ENCODE assay signal across 8 cellular contexts in the genomic region with DNA sequence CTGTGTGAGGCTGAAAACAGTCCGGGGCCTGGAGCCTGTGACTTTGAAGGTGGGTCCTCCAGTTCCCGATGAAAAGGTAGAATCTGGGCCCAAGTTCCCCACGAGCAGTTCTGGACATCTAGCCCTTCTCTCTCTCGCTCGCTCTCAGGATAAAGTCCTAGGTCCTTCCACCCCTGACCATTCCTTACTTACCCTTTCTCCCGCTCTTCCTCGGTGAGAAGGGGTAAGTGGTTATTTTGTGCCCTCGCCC. TPM values are rescaled to one million over a fixed set of nuclear protein-coding genes. Genes with fewer than 3 reads are reported as not detected.
DNase-seq lines count a peak whose midpoint lies in the region; ATAC-seq and TF ChIP-seq lines count a peak whose summit lies in the region.

No MANE protein-coding gene starts in this region.

- H3K27ac ChIP-seq in SK-N-MC (no peak overlapping the region), fibroblast of lung (ENCODE audit: insufficient read depth, low read length) (peak overlapping the region; percentile 59), rectal smooth muscle tissue (ENCODE audit: low read depth, low read length) (peak overlapping the region; percentile 85)

- TF ChIP-seq CTCF in fibroblast of lung (conservative IDR thresholded peaks at IDR 0.05 in 1 of 2, IDR thresholded peaks at IDR 0.05 in 1 of 2; ENCODE audit: low read depth in 1 of 2, low read length in 2 of 2): no peak

- peak; percentile 3 for ATAC-seq in GM19438 (IDR thresholded peaks at IDR 0.05; ENCODE audit: low read depth, unreplicated experiment)
- no peak for ATAC-seq in GM21360 (IDR thresholded peaks at IDR 0.05; ENCODE audit: unreplicated experiment)
- no peak for ATAC-seq in GM21447 (IDR thresholded peaks at IDR 0.05; ENCODE audit: unreplicated experiment)
- ATAC-seq in GM18861 (IDR thresholded peaks at IDR 0.05; ENCODE audit: unreplicated experiment): no peak

- H3K9ac ChIP-seq in SK-N-MC (ENCODE audit: insufficient read length): peak overlapping the region; percentile 69
- peak overlapping the region; percentile 74 for H3K9ac ChIP-seq in fibroblast of lung (ENCODE audit: insufficient read depth, low read length)
- H3K9ac ChIP-seq in rectal smooth muscle tissue (ENCODE audit: low read length): peak overlapping the region; percentile 82

- no peaks in the 10 kb centered on the region for H3K27me3 ChIP-seq in fibroblast of lung (ENCODE audit: control insufficient read depth, insufficient read depth, low read length)
- no peaks in the 10 kb centered on the region for H3K27me3 ChIP-seq in rectal smooth muscle tissue (ENCODE audit: control insufficient read depth, insufficient read depth, low read length)

- peak overlapping the region; percentile 81 for H2AFZ ChIP-seq in fibroblast of lung (ENCODE audit: low read length)

- H3K4me2 ChIP-seq in fibroblast of lung (ENCODE audit: extremely low read depth, insufficient read depth, low read length): peak overlapping the region; percentile 97

- no peaks in the 10 kb centered on the region for H3K79me2 ChIP-seq in fibroblast of lung (ENCODE audit: control insufficient read depth, insufficient read depth, low read length)

- DNase-seq in SK-N-MC (ENCODE audit: low read depth, low spot score) (no peak), fibroblast of lung (ENCODE audit: low read depth in 2 of 2) (peak in 1 of 2 donors; percentile 2), ureter (ENCODE audit: low spot score) (no peak)

- H3K4me1 ChIP-seq in fibroblast of lung (ENCODE audit: control insufficient read depth, extremely low read depth, insufficient read depth, low read length): peaks cover 5% of the 10 kb centered on the region
- peaks cover 3% of the 10 kb centered on the region for H3K4me1 ChIP-seq in rectal smooth muscle tissue (ENCODE audit: control insufficient read depth, insufficient read depth, low read length)

- H4K20me1 ChIP-seq in fibroblast of lung (ENCODE audit: control insufficient read depth, extremely low read depth, insufficient read depth, low read length): no peaks in the 10 kb centered on the region

- H3K36me3 ChIP-seq in SK-N-MC (ENCODE audit: insufficient read depth, low read length): peaks cover 9% of the 10 kb centered on the region; the same call in 1 of the 2 replicates
- H3K36me3 ChIP-seq in fibroblast of lung (ENCODE audit: control insufficient read depth, insufficient read depth, low read length): no peaks in the 10 kb centered on the region
- H3K36me3 ChIP-seq in rectal smooth muscle tissue (ENCODE audit: control insufficient read depth, insufficient read depth, low read length): no peaks in the 10 kb centered on the region

- H3K9me3 ChIP-seq in SK-N-MC (ENCODE audit: low read depth, low read length) (no peaks in the 10 kb centered on the region), fibroblast of lung (ENCODE audit: control insufficient read depth, insufficient read depth, low read depth, low read length) (no peaks in the 10 kb centered on the region)

- peak overlapping the region; percentile 78 for H3K4me3 ChIP-seq in SK-N-MC
- H3K4me3 ChIP-seq in fibroblast of lung (replicated peaks in 1 of 4; ENCODE audit: control extremely low read depth in 1 of 4, insufficient read depth in 1 of 4, low read depth in 3 of 4, low read length in 4 of 4): peak overlapping the region; percentile 53 to 73 (median 68)
- peak overlapping the region; percentile 84 for H3K4me3 ChIP-seq in rectal smooth muscle tissue (ENCODE audit: low read length)

RNA-seq across cellular contexts. Expression of a gene that starts 0.7 kb away (rescaled TPM):
- total RNA-seq in fibroblast of lung: 14.4 and 14.6 TPM in 2 replicates
- 5.4 and 6.9 TPM in 2 replicates for polyA plus RNA-seq in fibroblast of lung
- polyA plus RNA-seq in fibroblast of lung (2012): 6.5 and 7.3 TPM in 2 replicates
- not detected in 2 replicates for polyA minus RNA-seq in fibroblast of lung (ENCODE audit: low replicate concordance)
- total RNA-seq in ureter: 40.8 TPM
